In the genomic region with DNA sequence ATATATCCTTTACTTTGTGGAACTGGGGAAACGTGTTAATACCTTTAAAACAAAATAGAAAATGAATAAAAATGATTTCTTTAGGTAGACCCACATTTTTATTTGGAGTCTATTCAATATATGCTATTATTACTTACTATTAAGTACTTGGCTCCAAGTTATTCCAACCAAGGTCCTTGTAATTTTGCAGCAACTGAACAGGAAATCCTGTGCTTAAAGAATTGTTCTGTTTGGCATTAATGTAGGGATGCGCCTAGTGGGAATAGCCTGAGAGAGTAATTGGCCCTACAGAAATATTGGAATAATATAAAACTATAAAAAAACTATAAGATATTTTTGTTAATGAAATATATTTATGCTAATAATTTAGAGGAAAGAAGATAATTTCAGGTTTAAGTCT, we compare ENCODE assay signal across 42 cellular contexts. TPM values are rescaled to one million over a fixed set of nuclear protein-coding genes. Genes with fewer than 3 reads are reported as not detected.
"Had no signal": no experiment of that assay in that cellular context is flagged by ENCODE, and none has a peak within 500 bp of the region (broad histone marks: within the 10 kb centered on the region; RNA-seq: fewer than 3 reads in every experiment).

No MANE protein-coding gene starts in this region.

- H3K4me1 ChIP-seq: adrenal gland, ascending aorta, body of pancreas, breast epithelium had no signal

- H3K4me3 Mint-ChIP-seq: activated naive CD4-positive, alpha-beta T cell treated with anti-CD3 and anti-CD28 coated beads for 36 hours; activated naive CD4-positive, alpha-beta T cell treated with anti-CD3 and anti-CD28 coated beads, Interleukin-2, amount 10 ng/mL, durations not matched to agents 7 days and 5 days; activated naive CD4-positive, alpha-beta T cell treated with anti-CD3 and anti-CD28 coated beads, Interleukin-2, amount 50 U/mL, for 24 hours; activated naive CD8-positive, alpha-beta T cell; activated naive CD8-positive, alpha-beta T cell treated with anti-CD3 and anti-CD28 coated beads for 36 hours; activated naive CD8-positive, alpha-beta T cell treated with anti-CD3 and anti-CD28 coated beads, Interleukin-2, amount 10 ng/mL, durations not matched to agents 7 days and 5 days; activated naive CD8-positive, alpha-beta T cell treated with anti-CD3 and anti-CD28 coated beads, Interleukin-2, amount 50 U/mL, for 24 hours; activated T-cell treated with anti-CD3 and anti-CD28 coated beads, Interleukin-2, amount 50 U/mL, for 24 hours; activated T-cell treated with anti-CD3 and anti-CD28 coated beads, Interleukin-2, amount 50 U/mL, for 4 hours; activated T-cell treated with anti-CD3 and anti-CD28 coated beads, Interleukin-2, amount 50 U/mL, for 72 hours; activated T-helper 1 cell treated with anti-CD3 and anti-CD28 coated beads, Interleukin-12 subunit alpha, Interleukin-12 subunit beta, Interleukin-2, Interleukin-4 antibody, amounts not matched to agents 30 ng/mL and 10 ng/mL and 1 ng/mL, durations not matched to agents 14 hours and 24 hours and 36 hours; activated T-helper 17 cell treated with anti-CD3 and anti-CD28 coated beads, Interleukin-2, amount 50 U/mL, for 72 hours; brain; central memory CD8-positive, alpha-beta T cell had no signal

- H3K36me3 ChIP-seq: adrenal gland, ascending aorta, brain microvascular endothelial cell, breast epithelium, cardiac muscle cell had no signal

- DNase-seq: activated effector memory CD4-positive, alpha-beta T cell treated with anti-CD3 and anti-CD28 coated beads, Interleukin-2, amount 50 U/mL, for 16 hours; activated effector memory CD4-positive, alpha-beta T cell treated with Interleukin-2 at 50 U/mL for 16 hours; activated gamma-delta T cell; activated gamma-delta T cell treated with Interleukin-2 at 50 U/mL for 16 hours; activated naive CD4-positive, alpha-beta T cell; activated naive CD4-positive, alpha-beta T cell treated with anti-CD3 and anti-CD28 coated beads for 36 hours; activated naive CD4-positive, alpha-beta T cell treated with anti-CD3 and anti-CD28 coated beads, Interleukin-2, amount 10 ng/mL, durations not matched to agents 7 days and 5 days; activated naive CD4-positive, alpha-beta T cell treated with anti-CD3 and anti-CD28 coated beads, Interleukin-2, amount 50 U/mL, for 16 hours; activated naive CD4-positive, alpha-beta T cell treated with Interleukin-2 at 50 U/mL for 16 hours; activated naive CD8-positive, alpha-beta T cell treated with anti-CD3 and anti-CD28 coated beads for 36 hours; activated naive CD8-positive, alpha-beta T cell treated with anti-CD3 and anti-CD28 coated beads, Interleukin-2, amount 10 ng/mL, durations not matched to agents 7 days and 5 days; activated naive CD8-positive, alpha-beta T cell treated with anti-CD3 and anti-CD28 coated beads, Interleukin-2, amount 50 U/mL, for 24 hours; activated T-cell treated with anti-CD3 and anti-CD28 coated beads for 4 hours; activated T-cell treated with anti-CD3 and anti-CD28 coated beads, Interleukin-2, amount 50 U/mL, for 1 hour; activated T-cell treated with anti-CD3 and anti-CD28 coated beads, Interleukin-2, amount 50 U/mL, for 24 hours; activated T-cell treated with anti-CD3 and anti-CD28 coated beads, Interleukin-2, amount 50 U/mL, for 4 hours; activated T-cell treated with anti-CD3 and anti-CD28 coated beads, Interleukin-2, amount 50 U/mL, for 48 hours; activated T-cell treated with anti-CD3 and anti-CD28 coated beads, Interleukin-2, amount 50 U/mL, for 72 hours; adrenal gland; amniotic stem cell; amygdala; anterior cingulate cortex; aorta; body of pancreas; brain microvascular endothelial cell; caudate nucleus; central memory CD4-positive, alpha-beta T cell; cerebellar nuclear complex had no signal

- H3K9me3 Mint-ChIP-seq: activated naive CD4-positive, alpha-beta T cell treated with anti-CD3 and anti-CD28 coated beads for 36 hours; activated naive CD4-positive, alpha-beta T cell treated with anti-CD3 and anti-CD28 coated beads, Interleukin-2, amount 10 ng/mL, durations not matched to agents 7 days and 5 days; activated T-cell treated with anti-CD3 and anti-CD28 coated beads, Interleukin-2, amount 50 U/mL, for 4 hours; activated T-helper 1 cell treated with anti-CD3 and anti-CD28 coated beads, Interleukin-12 subunit alpha, Interleukin-12 subunit beta, Interleukin-2, Interleukin-4 antibody, amounts not matched to agents 30 ng/mL and 10 ng/mL and 1 ng/mL, durations not matched to agents 14 hours and 24 hours and 36 hours; activated T-helper 2 cell treated with anti-CD3 and anti-CD28 coated beads, Interferon-gamma antibody, Interleukin-2, Interleukin-4, amounts not matched to agents 10 μg/mL and 5 μg/mL and 100 μg/mL, durations not matched to agents 14 hours and 24 hours and 36 hours had no signal

- H3K9me3 ChIP-seq: adrenal gland, ascending aorta, body of pancreas, breast epithelium had no signal

- H3K27me3 Mint-ChIP-seq: activated naive CD4-positive, alpha-beta T cell treated with anti-CD3 and anti-CD28 coated beads, Interleukin-2, amount 10 ng/mL, durations not matched to agents 7 days and 5 days; activated naive CD4-positive, alpha-beta T cell treated with anti-CD3 and anti-CD28 coated beads, Interleukin-2, amount 50 U/mL, for 24 hours; activated naive CD8-positive, alpha-beta T cell; activated naive CD8-positive, alpha-beta T cell treated with anti-CD3 and anti-CD28 coated beads for 36 hours; activated naive CD8-positive, alpha-beta T cell treated with anti-CD3 and anti-CD28 coated beads, Interleukin-2, amount 10 ng/mL, durations not matched to agents 7 days and 5 days; activated naive CD8-positive, alpha-beta T cell treated with anti-CD3 and anti-CD28 coated beads, Interleukin-2, amount 50 U/mL, for 24 hours; activated T-cell treated with anti-CD3 and anti-CD28 coated beads, Interleukin-2, amount 50 U/mL, for 24 hours; activated T-helper 17 cell treated with anti-CD3 and anti-CD28 coated beads, Interleukin-2, amount 50 U/mL, for 72 hours; central memory CD8-positive, alpha-beta T cell had no signal

- H3K27me3 ChIP-seq: adrenal gland, ascending aorta, body of pancreas, brain microvascular endothelial cell, breast epithelium, cardiac muscle cell had no signal

- H3K36me3 Mint-ChIP-seq: activated naive CD4-positive, alpha-beta T cell treated with anti-CD3 and anti-CD28 coated beads, Interleukin-2, amount 10 ng/mL, durations not matched to agents 7 days and 5 days; activated naive CD4-positive, alpha-beta T cell treated with anti-CD3 and anti-CD28 coated beads, Interleukin-2, amount 50 U/mL, for 24 hours; activated naive CD4-positive, alpha-beta T cell treated with anti-CD3 and anti-CD28 coated beads, Interleukin-2, amount 50 U/mL, for 72 hours; activated naive CD8-positive, alpha-beta T cell; activated naive CD8-positive, alpha-beta T cell treated with anti-CD3 and anti-CD28 coated beads for 36 hours; activated naive CD8-positive, alpha-beta T cell treated with anti-CD3 and anti-CD28 coated beads, Interleukin-2, amount 10 ng/mL, durations not matched to agents 7 days and 5 days; brain had no signal

- H3K27ac ChIP-seq: adrenal gland, ascending aorta, body of pancreas, brain microvascular endothelial cell, breast epithelium, cardiac muscle cell had no signal

- H3K4me3 ChIP-seq: adrenal gland, ascending aorta, body of pancreas, breast epithelium, cardiac muscle cell had no signal

- FAIRE-seq: astrocyte, bronchial epithelial cell had no signal

- ATAC-seq: activated naive CD4-positive, alpha-beta T cell treated with anti-CD3 and anti-CD28 coated beads, Interleukin-2, amount 50 U/mL, for 72 hours; activated naive CD8-positive, alpha-beta T cell treated with anti-CD3 and anti-CD28 coated beads, Interleukin-2, amount 50 U/mL, for 24 hours; activated T-cell treated with anti-CD3 and anti-CD28 coated beads, Interleukin-2, amount 50 U/mL, for 4 hours; activated T-cell treated with anti-CD3 and anti-CD28 coated beads, Interleukin-2, amount 50 U/mL, for 72 hours; activated T-helper 17 cell treated with anti-CD3 and anti-CD28 coated beads, Interleukin-2, amount 50 U/mL, for 72 hours; body of pancreas had no signal

- H3K27ac Mint-ChIP-seq: activated naive CD4-positive, alpha-beta T cell treated with anti-CD3 and anti-CD28 coated beads for 36 hours; activated naive CD4-positive, alpha-beta T cell treated with anti-CD3 and anti-CD28 coated beads, Interleukin-2, amount 10 ng/mL, durations not matched to agents 7 days and 5 days; activated naive CD4-positive, alpha-beta T cell treated with anti-CD3 and anti-CD28 coated beads, Interleukin-2, amount 50 U/mL, for 24 hours; activated naive CD4-positive, alpha-beta T cell treated with anti-CD3 and anti-CD28 coated beads, Interleukin-2, amount 50 U/mL, for 72 hours; activated naive CD8-positive, alpha-beta T cell; activated naive CD8-positive, alpha-beta T cell treated with anti-CD3 and anti-CD28 coated beads for 36 hours; activated naive CD8-positive, alpha-beta T cell treated with anti-CD3 and anti-CD28 coated beads, Interleukin-2, amount 10 ng/mL, durations not matched to agents 7 days and 5 days; activated naive CD8-positive, alpha-beta T cell treated with anti-CD3 and anti-CD28 coated beads, Interleukin-2, amount 50 U/mL, for 24 hours; activated T-cell treated with anti-CD3 and anti-CD28 coated beads, Interleukin-2, amount 50 U/mL, for 24 hours; activated T-cell treated with anti-CD3 and anti-CD28 coated beads, Interleukin-2, amount 50 U/mL, for 72 hours; activated T-helper 1 cell treated with anti-CD3 and anti-CD28 coated beads, Interleukin-12 subunit alpha, Interleukin-12 subunit beta, Interleukin-2, Interleukin-4 antibody, amounts not matched to agents 30 ng/mL and 10 ng/mL and 1 ng/mL, durations not matched to agents 14 hours and 24 hours and 36 hours; activated T-helper 17 cell treated with anti-CD3 and anti-CD28 coated beads, Interleukin-2, amount 50 U/mL, for 72 hours; activated T-helper 2 cell treated with anti-CD3 and anti-CD28 coated beads, Interferon-gamma antibody, Interleukin-2, Interleukin-4, amounts not matched to agents 10 μg/mL and 5 μg/mL and 100 μg/mL, durations not matched to agents 14 hours and 24 hours and 36 hours; brain had no signal

- H3K4me1 Mint-ChIP-seq: activated naive CD4-positive, alpha-beta T cell treated with anti-CD3 and anti-CD28 coated beads, Interleukin-2, amount 10 ng/mL, durations not matched to agents 7 days and 5 days; activated naive CD4-positive, alpha-beta T cell treated with anti-CD3 and anti-CD28 coated beads, Interleukin-2, amount 50 U/mL, for 24 hours; activated naive CD8-positive, alpha-beta T cell treated with anti-CD3 and anti-CD28 coated beads for 36 hours; activated naive CD8-positive, alpha-beta T cell treated with anti-CD3 and anti-CD28 coated beads, Interleukin-2, amount 10 ng/mL, durations not matched to agents 7 days and 5 days; activated naive CD8-positive, alpha-beta T cell treated with anti-CD3 and anti-CD28 coated beads, Interleukin-2, amount 50 U/mL, for 24 hours; activated T-helper 17 cell treated with anti-CD3 and anti-CD28 coated beads, Interleukin-2, amount 50 U/mL, for 72 hours; central memory CD8-positive, alpha-beta T cell had no signal

RNA-seq across cellular contexts. Expression of gene ZSWIM2, which starts 22.9 kb away (rescaled TPM):
- total RNA-seq: activated naive CD4-positive, alpha-beta T cell treated with anti-CD3 and anti-CD28 coated beads for 36 hours; activated naive CD4-positive, alpha-beta T cell treated with anti-CD3 and anti-CD28 coated beads, Interleukin-2, amount 50 U/mL, for 72 hours; activated naive CD8-positive, alpha-beta T cell treated with anti-CD3 and anti-CD28 coated beads for 36 hours; activated naive CD8-positive, alpha-beta T cell treated with anti-CD3 and anti-CD28 coated beads, Interleukin-2, amount 10 ng/mL, durations not matched to agents 7 days and 5 days; activated T-cell treated with anti-CD3 and anti-CD28 coated beads, Interleukin-2, amount 50 U/mL, for 4 hours; activated T-cell treated with anti-CD3 and anti-CD28 coated beads, Interleukin-2, amount 50 U/mL, for 72 hours; activated T-helper 1 cell treated with anti-CD3 and anti-CD28 coated beads, Interleukin-12 subunit alpha, Interleukin-12 subunit beta, Interleukin-2, Interleukin-4 antibody, amounts not matched to agents 30 ng/mL and 10 ng/mL and 1 ng/mL, durations not matched to agents 14 hours and 24 hours and 36 hours; activated T-helper 17 cell treated with anti-CD3 and anti-CD28 coated beads, Interleukin-2, amount 50 U/mL, for 72 hours; activated T-helper 2 cell treated with anti-CD3 and anti-CD28 coated beads, Interferon-gamma antibody, Interleukin-2, Interleukin-4, amounts not matched to agents 10 μg/mL and 5 μg/mL and 100 μg/mL, durations not matched to agents 14 hours and 24 hours and 36 hours; adrenal gland; aorta; ascending aorta; astrocyte; body of pancreas; bronchial epithelial cell; cardiac muscle cell; cardiac septum had no signal
- polyA plus RNA-seq: aorta, cardiac muscle cell had no signal
